ENCODE assay signal across 8 cellular contexts in genomic region chr21:33543505-33544129, GRCh38. TPM values are rescaled to one million over a fixed set of nuclear protein-coding genes. Genes with fewer than 3 reads are reported as not detected.
DNase-seq lines count a peak whose midpoint lies in the region; ATAC-seq and TF ChIP-seq lines count a peak whose summit lies in the region.

No MANE protein-coding gene starts in this region.

- H3K4me2 ChIP-seq in fibroblast of lung (ENCODE audit: extremely low read depth, insufficient read depth, low read length) (peak overlapping the region; percentile 84), neural progenitor cell (peak overlapping the region; percentile 92)

- peaks cover 2% of the 10 kb centered on the region for H3K36me3 ChIP-seq in fibroblast of lung (ENCODE audit: control insufficient read depth, insufficient read depth, low read length)
- H3K36me3 ChIP-seq in neural progenitor cell = peaks cover 10% of the 10 kb centered on the region
- peaks cover 0 to 32% (median 0%) of the 10 kb centered on the region in 3 donors for H3K36me3 ChIP-seq in tibial nerve

- no peaks in the 10 kb centered on the region for H3K27me3 Mint-ChIP-seq in activated CD4-positive, alpha-beta T cell treated with anti-CD3 and anti-CD28 coated beads, Interleukin-2, amount 10 ng/mL, durations not matched to agents 7 days and 5 days
- H3K27me3 Mint-ChIP-seq in neural progenitor cell (ENCODE audit: insufficient read depth, low read depth) = peaks cover 7% of the 10 kb centered on the region

- TF ChIP-seq EP300 in tibial nerve (IDR thresholded peaks at IDR 0.05) = no peak

- peak overlapping the region; percentile 98 for H3K9ac ChIP-seq in fibroblast of lung (ENCODE audit: insufficient read depth, low read length)
- peak overlapping the region; percentile 95 for H3K9ac ChIP-seq in neural progenitor cell

- WGBS in tibial nerve, 2 donors = 1% methylated on average over 26 of the region's 26 CpGs

- H2AFZ ChIP-seq in fibroblast of lung (ENCODE audit: low read length) = no peak overlapping the region
- no peak overlapping the region for H2AFZ ChIP-seq in neural progenitor cell (replicated peaks)

- H3K4me1 ChIP-seq in fibroblast of lung (ENCODE audit: control insufficient read depth, extremely low read depth, insufficient read depth, low read length) (peaks cover 7% of the 10 kb centered on the region), neural progenitor cell (peaks cover 26% of the 10 kb centered on the region), tibial nerve (peaks cover 0 to 58% (median 23%) of the 10 kb centered on the region in 4 donors)

- H4K20me1 ChIP-seq in fibroblast of lung (ENCODE audit: control insufficient read depth, extremely low read depth, insufficient read depth, low read length) = peaks cover 7% of the 10 kb centered on the region
- peaks cover 51% of the 10 kb centered on the region for H4K20me1 ChIP-seq in neural progenitor cell (ENCODE audit: low read depth)

- H3K79me2 ChIP-seq in fibroblast of lung (ENCODE audit: control insufficient read depth, insufficient read depth, low read length) (peaks cover 79% of the 10 kb centered on the region), neural progenitor cell (ENCODE audit: low read depth) (peaks cover 91% of the 10 kb centered on the region)

- H3K4me1 Mint-ChIP-seq in activated CD4-positive, alpha-beta T cell treated with anti-CD3 and anti-CD28 coated beads, Interleukin-2, amount 10 ng/mL, durations not matched to agents 7 days and 5 days = peaks cover 39% of the 10 kb centered on the region
- H3K4me1 Mint-ChIP-seq in neural progenitor cell = peaks cover 32% of the 10 kb centered on the region

- DNase-seq in GM10266 (ENCODE audit: extremely low spot score) (peak; percentile 55), fibroblast of lung (ENCODE audit: low read depth in 2 of 2) (no peak), neural progenitor cell (ENCODE audit: low spot score) (peak; percentile 87), tibial nerve (ENCODE audit: low spot score in 2 of 2) (peak in 1 of 2 donors; percentile 38)
- peak; percentile 71 for DNase-seq in activated CD4-positive, alpha-beta T cell treated with anti-CD3 and anti-CD28 coated beads, Interleukin-2, amount 10 ng/mL, durations not matched to agents 7 days and 5 days
- no peak for DNase-seq in NK-92 treated with Interleukin-12 subunit alpha and Interleukin-12 subunit beta, amount 100 ng/mL, for 24 hours (lab: John Stamatoyannopoulos, UW)

- H3F3A ChIP-seq in neural progenitor cell (ENCODE audit: low read depth) = peaks cover 40% of the 10 kb centered on the region

- POLR2A ChIA-PET in activated CD4-positive, alpha-beta T cell treated with anti-CD3 and anti-CD28 coated beads, Interleukin-2, amount 10 ng/mL, durations not matched to agents 7 days and 5 days (lab: Charles Lee) = interaction anchor here (1.2 kb wide), 1 partner anchor 64 kb away, joined by 3 read pairs; the partner anchor contains the start of gene TMEM50B

- TF ChIP-seq CTCF in GM10266 (IDR thresholded peaks at IDR 0.05; ENCODE audit: control insufficient read depth, insufficient read depth, low read depth, missing control alignments) = no peak
- no peak for TF ChIP-seq CTCF in fibroblast of lung (conservative IDR thresholded peaks at IDR 0.05 in 1 of 2, IDR thresholded peaks at IDR 0.05 in 1 of 2; ENCODE audit: low read depth in 1 of 2, low read length in 2 of 2)
- TF ChIP-seq CTCF in neural progenitor cell (IDR thresholded peaks at IDR 0.05) = no peak
- TF ChIP-seq CTCF in tibial nerve (IDR thresholded peaks at IDR 0.05) = no peak

- H3K9me3 ChIP-seq in fibroblast of lung (ENCODE audit: control insufficient read depth, insufficient read depth, low read depth, low read length) = no peaks in the 10 kb centered on the region
- H3K9me3 ChIP-seq in neural progenitor cell (ENCODE audit: low read depth) = no peaks in the 10 kb centered on the region
- H3K9me3 ChIP-seq in tibial nerve = no peaks in the 10 kb centered on the region

- H3K4me3 ChIP-seq in fibroblast of lung (replicated peaks in 1 of 4; ENCODE audit: control extremely low read depth in 1 of 4, insufficient read depth in 1 of 4, low read depth in 3 of 4, low read length in 4 of 4) (peak overlapping the region; percentile 65 to 97 (median 78)), neural progenitor cell (peak overlapping the region; percentile 96), tibial nerve (peak overlapping the region; percentile 70 to 77 (median 76))

- ATAC-seq in HG03457 (IDR thresholded peaks at IDR 0.05; ENCODE audit: unreplicated experiment) (peak; percentile 10), GM18861 (IDR thresholded peaks at IDR 0.05; ENCODE audit: unreplicated experiment) (no peak)

- H3K9me3 Mint-ChIP-seq in activated CD4-positive, alpha-beta T cell treated with anti-CD3 and anti-CD28 coated beads, Interleukin-2, amount 10 ng/mL, durations not matched to agents 7 days and 5 days = no peaks in the 10 kb centered on the region
- H3K9me3 Mint-ChIP-seq in neural progenitor cell = no peaks in the 10 kb centered on the region

- H3K27ac ChIP-seq in fibroblast of lung (ENCODE audit: insufficient read depth, low read length) (peak overlapping the region; percentile 99), neural progenitor cell (peak overlapping the region; percentile 98), tibial nerve (peak overlapping the region; percentile 96 to 100 (median 98))

- no peak for TF ChIP-seq POLR2A in tibial nerve (IDR thresholded peaks at IDR 0.05)

- H3K36me3 Mint-ChIP-seq in activated CD4-positive, alpha-beta T cell treated with anti-CD3 and anti-CD28 coated beads, Interleukin-2, amount 10 ng/mL, durations not matched to agents 7 days and 5 days (ENCODE audit: low read depth) = peaks cover 35% of the 10 kb centered on the region
- H3K36me3 Mint-ChIP-seq in neural progenitor cell = peaks cover 17% of the 10 kb centered on the region

- H3K27me3 ChIP-seq in fibroblast of lung (ENCODE audit: control insufficient read depth, insufficient read depth, low read length) = no peaks in the 10 kb centered on the region
- no peaks in the 10 kb centered on the region for H3K27me3 ChIP-seq in neural progenitor cell
- H3K27me3 ChIP-seq in tibial nerve = no peaks in the 10 kb centered on the region

- peak overlapping the region; percentile 98 for H3K27ac Mint-ChIP-seq in activated CD4-positive, alpha-beta T cell treated with anti-CD3 and anti-CD28 coated beads, Interleukin-2, amount 10 ng/mL, durations not matched to agents 7 days and 5 days
- peak overlapping the region; percentile 100 for H3K27ac Mint-ChIP-seq in neural progenitor cell

- CTCF ChIA-PET in activated CD4-positive, alpha-beta T cell treated with anti-CD3 and anti-CD28 coated beads, Interleukin-2, amount 10 ng/mL, durations not matched to agents 7 days and 5 days (lab: Charles Lee) = interaction anchor here (0.6 to 1.6 kb wide), 7 partner anchors 10 to 96 kb away, joined by 3 to 4 read pairs (median 3); no protein-coding TSS in a partner anchor

- H3K4me3 Mint-ChIP-seq in activated CD4-positive, alpha-beta T cell treated with anti-CD3 and anti-CD28 coated beads, Interleukin-2, amount 10 ng/mL, durations not matched to agents 7 days and 5 days = peak overlapping the region; percentile 90
- H3K4me3 Mint-ChIP-seq in neural progenitor cell = peak overlapping the region; percentile 100

RNA-seq across cellular contexts. Expression of gene SON, which starts 0.8 kb away (rescaled TPM):
- 100 to 1,000 TPM; 310 to 322 TPM for total RNA-seq in activated CD4-positive, alpha-beta T cell treated with anti-CD3 and anti-CD28 coated beads, Interleukin-2, amount 10 ng/mL, durations not matched to agents 7 days and 5 days
- total RNA-seq in fibroblast of lung (95.5 and 131 TPM in 2 replicates), neural progenitor cell (ENCODE audit: low replicate concordance) (200 and 227 TPM in 2 replicates), tibial nerve (100 to 1,000 TPM; 243 to 283 (median 271) TPM)
- 85.0 and 114 TPM in 2 replicates for polyA plus RNA-seq in fibroblast of lung
- 108 and 136 TPM in 2 replicates for polyA plus RNA-seq in fibroblast of lung (2012)
- polyA minus RNA-seq in fibroblast of lung (ENCODE audit: low replicate concordance) = 292 and 329 TPM in 2 replicates

RNA-seq across cellular contexts. Expression of gene GART, which starts 1.7 kb away (rescaled TPM):
- total RNA-seq in activated CD4-positive, alpha-beta T cell treated with anti-CD3 and anti-CD28 coated beads, Interleukin-2, amount 10 ng/mL, durations not matched to agents 7 days and 5 days = 100 to 1,000 TPM; 123 to 124 TPM
- total RNA-seq in fibroblast of lung (64.4 and 65.2 TPM in 2 replicates), neural progenitor cell (ENCODE audit: low replicate concordance) (108 and 129 TPM in 2 replicates), tibial nerve (100 to 1,000 TPM in 2 of 4 donors, 10 to 100 TPM in 2; 73.5 to 141 (median 106) TPM)
- polyA plus RNA-seq in fibroblast of lung = 15.6 and 18.1 TPM in 2 replicates
- 44.1 and 54.1 TPM in 2 replicates for polyA plus RNA-seq in fibroblast of lung (2012)
- polyA minus RNA-seq in fibroblast of lung (ENCODE audit: low replicate concordance) = 10.8 and 16.4 TPM in 2 replicates

RNA-seq across cellular contexts. Expression of gene DONSON, which starts 44.9 kb away (rescaled TPM):
- total RNA-seq in activated CD4-positive, alpha-beta T cell treated with anti-CD3 and anti-CD28 coated beads, Interleukin-2, amount 10 ng/mL, durations not matched to agents 7 days and 5 days = 10 to 100 TPM; 39.6 to 41.5 TPM
- total RNA-seq in fibroblast of lung = 11.0 and 14.7 TPM in 2 replicates
- polyA plus RNA-seq in fibroblast of lung = 23.6 and 32.5 TPM in 2 replicates
- polyA plus RNA-seq in fibroblast of lung (2012) = 13.7 and 25.3 TPM in 2 replicates
- polyA minus RNA-seq in fibroblast of lung (ENCODE audit: low replicate concordance) = 10.1 and 15.1 TPM in 2 replicates
- 41.0 and 67.8 TPM in 2 replicates for total RNA-seq in neural progenitor cell (ENCODE audit: low replicate concordance)
- total RNA-seq in tibial nerve = 10 to 100 TPM; 11.5 to 20.6 (median 18.1) TPM

RNA-seq across cellular contexts. Expression of gene DNAJC28, which starts 52.1 kb away (rescaled TPM):
- total RNA-seq in activated CD4-positive, alpha-beta T cell treated with anti-CD3 and anti-CD28 coated beads, Interleukin-2, amount 10 ng/mL, durations not matched to agents 7 days and 5 days = under 1 TPM; 0.40 to 0.58 TPM
- 2.1 and 2.3 TPM in 2 replicates for total RNA-seq in fibroblast of lung
- polyA plus RNA-seq in fibroblast of lung = 1.7 and 2.1 TPM in 2 replicates
- polyA plus RNA-seq in fibroblast of lung (2012) = 1.0 TPM in 2 replicates
- not detected in 2 replicates for polyA minus RNA-seq in fibroblast of lung (ENCODE audit: low replicate concordance)
- 3.8 and 4.7 TPM in 2 replicates for total RNA-seq in neural progenitor cell (ENCODE audit: low replicate concordance)
- 1 to 10 TPM in 3 of 4 donors, under 1 TPM in 1; 0.66 to 3.6 (median 1.7) TPM for total RNA-seq in tibial nerve

Comparison
In these comparisons a context has a peak if more than half of its experiments do, and no peak if none do; other contexts are left out.
1. DNase-seq: peak in GM10266 (single experiment), activated CD4-positive, alpha-beta T cell treated with anti-CD3 and anti-CD28 coated beads, Interleukin-2, amount 10 ng/mL, durations not matched to agents 7 days and 5 days (single experiment) and neural progenitor cell (single experiment); none in fibroblast of lung (0 of 2) and NK-92 treated with Interleukin-12 subunit alpha and Interleukin-12 subunit beta, amount 100 ng/mL, for 24 hours (single experiment).
2. Peak in every context shown above with its lines, with median percentiles within 50 percentile points of each other: H3K27ac ChIP-seq and H3K4me3 ChIP-seq.